Comparison of ENCODE assay signal across 1 cellular context in the genomic region with DNA sequence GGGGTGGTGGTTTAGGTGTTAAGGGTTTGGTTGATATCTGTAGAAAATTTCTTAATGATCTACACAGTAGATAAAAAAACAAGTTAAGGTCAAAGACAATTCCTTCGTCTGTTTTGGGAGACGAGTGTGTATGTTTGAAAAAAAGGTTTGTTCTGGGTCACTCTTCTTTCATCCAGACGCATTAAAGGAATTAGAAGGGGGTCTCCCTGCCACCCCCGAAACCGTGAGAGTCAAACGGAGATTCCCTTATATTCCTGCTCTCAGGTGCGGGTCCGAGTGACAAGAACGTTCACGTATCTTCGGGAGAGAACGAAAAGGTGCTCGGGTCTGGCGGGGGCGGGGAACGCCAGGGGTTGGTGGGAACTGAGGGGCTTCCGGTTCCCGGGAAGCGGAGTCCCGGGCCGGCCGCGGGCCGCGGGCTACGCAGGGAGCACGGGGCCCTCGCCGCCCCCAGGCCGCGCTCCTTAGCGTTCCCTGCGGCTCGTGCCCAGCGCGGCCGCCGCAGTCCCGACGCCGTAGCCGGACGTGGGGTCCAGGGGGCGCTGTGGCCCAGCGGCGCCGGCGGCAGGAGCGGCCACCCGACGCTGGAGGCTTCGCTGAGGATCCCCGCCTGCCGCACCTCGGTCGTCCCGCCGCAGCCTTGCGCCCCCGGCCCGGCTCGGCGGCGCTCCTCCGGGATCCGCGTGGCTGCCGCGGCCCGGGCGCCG.
TF ChIP-seq lines count a peak whose summit lies in the region.

ZFYVE9 (plus strand) TSS at position 577 of the 707 bp plus-strand sequence. CDS start 91,118 bp downstream, outside the sequence.

TF ChIP-seq in K562, 482 proteins besides CTCF, POLR2A, EP300 and RAD21 (continued from another document and continues in another):
- TF ChIP-seq SRSF1 (IDR thresholded peaks at IDR 0.05; ENCODE audit: low read depth, low read length) (no peak), CHCHD3 (CRISPR knock-in tag; IDR thresholded peaks at IDR 0.05) (no peak), ZBTB8A (IDR thresholded peaks at IDR 0.05; ENCODE audit: partially characterized antibody) (no peak), MTF1 (CRISPR knock-in tag; IDR thresholded peaks at IDR 0.05; ENCODE audit: borderline replicate concordance) (no peak), TBP (optimal IDR thresholded peaks at IDR 0.05; ENCODE audit: low read depth, low read length) (peak; percentile 79), MYNN (IDR thresholded peaks at IDR 0.05) (no peak; the same call in 1 of the 2 replicates), MYNN (CRISPR knock-in tag; IDR thresholded peaks at IDR 0.05) (no peak), ZNF41 (CRISPR knock-in tag; conservative IDR thresholded peaks at IDR 0.05) (no peak), FOXA3 (CRISPR knock-in tag; conservative IDR thresholded peaks at IDR 0.05 in 1 of 2, IDR thresholded peaks at IDR 0.05 in 1 of 2) (no peak), SMARCA5 (IDR thresholded peaks at IDR 0.05) (no peak), PREB (CRISPR knock-in tag; IDR thresholded peaks at IDR 0.05) (no peak), GTF2B (IDR thresholded peaks at IDR 0.05; ENCODE audit: extremely low read depth, insufficient read length) (no peak), DMBX1 (CRISPR knock-in tag; IDR thresholded peaks at IDR 0.05; ENCODE audit: borderline replicate concordance) (no peak), TRIM28 (IDR thresholded peaks at IDR 0.05) (no peak), ZNF121 (CRISPR knock-in tag; conservative IDR thresholded peaks at IDR 0.05) (no peak), MGA (IDR thresholded peaks at IDR 0.05) (peak; percentile 42), ZNF347 (CRISPR knock-in tag; IDR thresholded peaks at IDR 0.05; ENCODE audit: low read depth) (no peak), MTA2 (IDR thresholded peaks at IDR 0.05; ENCODE audit: low read depth) (no peak), HLTF (IDR thresholded peaks at IDR 0.05) (no peak), TCF3 (CRISPR knock-in tag; IDR thresholded peaks at IDR 0.05) (0 out of 2 replicates have a peak, but pooled peaks have one; percentile 11), POLR2G (IDR thresholded peaks at IDR 0.05; ENCODE audit: low read depth, low read length) (peak; percentile 92; the same call in 1 of the 2 replicates), STAG1 (CRISPR knock-in tag; IDR thresholded peaks at IDR 0.05; ENCODE audit: borderline replicate concordance) (peak; percentile 73)
- TF ChIP-seq, protein P1, sequence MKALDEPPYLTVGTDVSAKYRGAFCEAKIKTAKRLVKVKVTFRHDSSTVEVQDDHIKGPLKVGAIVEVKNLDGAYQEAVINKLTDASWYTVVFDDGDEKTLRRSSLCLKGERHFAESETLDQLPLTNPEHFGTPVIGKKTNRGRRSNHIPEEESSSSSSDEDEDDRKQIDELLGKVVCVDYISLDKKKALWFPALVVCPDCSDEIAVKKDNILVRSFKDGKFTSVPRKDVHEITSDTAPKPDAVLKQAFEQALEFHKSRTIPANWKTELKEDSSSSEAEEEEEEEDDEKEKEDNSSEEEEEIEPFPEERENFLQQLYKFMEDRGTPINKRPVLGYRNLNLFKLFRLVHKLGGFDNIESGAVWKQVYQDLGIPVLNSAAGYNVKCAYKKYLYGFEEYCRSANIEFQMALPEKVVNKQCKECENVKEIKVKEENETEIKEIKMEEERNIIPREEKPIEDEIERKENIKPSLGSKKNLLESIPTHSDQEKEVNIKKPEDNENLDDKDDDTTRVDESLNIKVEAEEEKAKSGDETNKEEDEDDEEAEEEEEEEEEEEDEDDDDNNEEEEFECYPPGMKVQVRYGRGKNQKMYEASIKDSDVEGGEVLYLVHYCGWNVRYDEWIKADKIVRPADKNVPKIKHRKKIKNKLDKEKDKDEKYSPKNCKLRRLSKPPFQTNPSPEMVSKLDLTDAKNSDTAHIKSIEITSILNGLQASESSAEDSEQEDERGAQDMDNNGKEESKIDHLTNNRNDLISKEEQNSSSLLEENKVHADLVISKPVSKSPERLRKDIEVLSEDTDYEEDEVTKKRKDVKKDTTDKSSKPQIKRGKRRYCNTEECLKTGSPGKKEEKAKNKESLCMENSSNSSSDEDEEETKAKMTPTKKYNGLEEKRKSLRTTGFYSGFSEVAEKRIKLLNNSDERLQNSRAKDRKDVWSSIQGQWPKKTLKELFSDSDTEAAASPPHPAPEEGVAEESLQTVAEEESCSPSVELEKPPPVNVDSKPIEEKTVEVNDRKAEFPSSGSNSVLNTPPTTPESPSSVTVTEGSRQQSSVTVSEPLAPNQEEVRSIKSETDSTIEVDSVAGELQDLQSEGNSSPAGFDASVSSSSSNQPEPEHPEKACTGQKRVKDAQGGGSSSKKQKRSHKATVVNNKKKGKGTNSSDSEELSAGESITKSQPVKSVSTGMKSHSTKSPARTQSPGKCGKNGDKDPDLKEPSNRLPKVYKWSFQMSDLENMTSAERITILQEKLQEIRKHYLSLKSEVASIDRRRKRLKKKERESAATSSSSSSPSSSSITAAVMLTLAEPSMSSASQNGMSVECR (CRISPR knock-in tag; IDR thresholded peaks at IDR 0.05) = peak; percentile 79
- TF ChIP-seq, protein P2, sequence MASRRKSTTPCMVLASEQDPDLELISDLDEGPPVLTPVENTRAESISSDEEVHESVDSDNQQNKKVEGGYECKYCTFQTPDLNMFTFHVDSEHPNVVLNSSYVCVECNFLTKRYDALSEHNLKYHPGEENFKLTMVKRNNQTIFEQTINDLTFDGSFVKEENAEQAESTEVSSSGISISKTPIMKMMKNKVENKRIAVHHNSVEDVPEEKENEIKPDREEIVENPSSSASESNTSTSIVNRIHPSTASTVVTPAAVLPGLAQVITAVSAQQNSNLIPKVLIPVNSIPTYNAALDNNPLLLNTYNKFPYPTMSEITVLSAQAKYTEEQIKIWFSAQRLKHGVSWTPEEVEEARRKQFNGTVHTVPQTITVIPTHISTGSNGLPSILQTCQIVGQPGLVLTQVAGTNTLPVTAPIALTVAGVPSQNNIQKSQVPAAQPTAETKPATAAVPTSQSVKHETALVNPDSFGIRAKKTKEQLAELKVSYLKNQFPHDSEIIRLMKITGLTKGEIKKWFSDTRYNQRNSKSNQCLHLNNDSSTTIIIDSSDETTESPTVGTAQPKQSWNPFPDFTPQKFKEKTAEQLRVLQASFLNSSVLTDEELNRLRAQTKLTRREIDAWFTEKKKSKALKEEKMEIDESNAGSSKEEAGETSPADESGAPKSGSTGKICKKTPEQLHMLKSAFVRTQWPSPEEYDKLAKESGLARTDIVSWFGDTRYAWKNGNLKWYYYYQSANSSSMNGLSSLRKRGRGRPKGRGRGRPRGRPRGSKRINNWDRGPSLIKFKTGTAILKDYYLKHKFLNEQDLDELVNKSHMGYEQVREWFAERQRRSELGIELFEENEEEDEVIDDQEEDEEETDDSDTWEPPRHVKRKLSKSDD (conservative IDR thresholded peaks at IDR 0.05; ENCODE audit: low read length) = no peak
- TF ChIP-seq, protein P3, sequence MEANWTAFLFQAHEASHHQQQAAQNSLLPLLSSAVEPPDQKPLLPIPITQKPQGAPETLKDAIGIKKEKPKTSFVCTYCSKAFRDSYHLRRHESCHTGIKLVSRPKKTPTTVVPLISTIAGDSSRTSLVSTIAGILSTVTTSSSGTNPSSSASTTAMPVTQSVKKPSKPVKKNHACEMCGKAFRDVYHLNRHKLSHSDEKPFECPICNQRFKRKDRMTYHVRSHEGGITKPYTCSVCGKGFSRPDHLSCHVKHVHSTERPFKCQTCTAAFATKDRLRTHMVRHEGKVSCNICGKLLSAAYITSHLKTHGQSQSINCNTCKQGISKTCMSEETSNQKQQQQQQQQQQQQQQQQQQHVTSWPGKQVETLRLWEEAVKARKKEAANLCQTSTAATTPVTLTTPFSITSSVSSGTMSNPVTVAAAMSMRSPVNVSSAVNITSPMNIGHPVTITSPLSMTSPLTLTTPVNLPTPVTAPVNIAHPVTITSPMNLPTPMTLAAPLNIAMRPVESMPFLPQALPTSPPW (CRISPR knock-in tag; IDR thresholded peaks at IDR 0.05) = peak; percentile 9; the same call in 1 of the 2 replicates
